In genomic region chr6:152703750-152704149, GRCh38 we compare ENCODE assay signal across 14 cellular contexts. TPM values are rescaled to one million over a fixed set of nuclear protein-coding genes. Genes with fewer than 3 reads are reported as not detected.
"Had no signal": no experiment of that assay in that cellular context is flagged by ENCODE, and none has a peak within 500 bp of the region (broad histone marks: within the 10 kb centered on the region; RNA-seq: fewer than 3 reads in every experiment).

No MANE protein-coding gene starts in this region.

RNA-seq across cellular contexts. Expression of gene MYCT1, which starts 6.1 kb away (rescaled TPM):
- total RNA-seq: activated B cell treated with CpG ODN at 0.5 μM for 24 hours; activated CD4-positive, alpha-beta memory T cell treated with anti-CD3 and anti-CD28 coated beads for 36 hours; activated CD4-positive, alpha-beta memory T cell treated with anti-CD3 and anti-CD28 coated beads, Interleukin-2, amount 10 ng/mL, durations not matched to agents 7 days and 5 days; activated CD4-positive, alpha-beta T cell treated with anti-CD3 and anti-CD28 coated beads for 36 hours; activated CD4-positive, alpha-beta T cell treated with anti-CD3 and anti-CD28 coated beads, Interleukin-2, amount 10 ng/mL, durations not matched to agents 24 days and 14 days; activated CD4-positive, alpha-beta T cell treated with anti-CD3 and anti-CD28 coated beads, Interleukin-2, amount 10 ng/mL, durations not matched to agents 7 days and 5 days; activated CD8-positive, alpha-beta memory T cell treated with anti-CD3 and anti-CD28 coated beads for 36 hours; activated CD8-positive, alpha-beta memory T cell treated with anti-CD3 and anti-CD28 coated beads, Interleukin-2, amount 10 ng/mL, durations not matched to agents 7 days and 5 days; activated CD8-positive, alpha-beta T cell treated with anti-CD3 and anti-CD28 coated beads for 36 hours; activated CD8-positive, alpha-beta T cell treated with anti-CD3 and anti-CD28 coated beads, Interleukin-2, amount 10 ng/mL, durations not matched to agents 7 days and 5 days; T-helper 1 cell treated with Interleukin-12 subunit alpha and Interleukin-12 subunit beta and Interleukin-4 antibody, amounts not matched to agents 30 ng/mL and 1 ng/mL, for 36 hours; T-helper 2 cell treated with Interferon-gamma antibody and Interleukin-4, amounts not matched to agents 100 ng/mL and 5 ng/mL, for 36 hours had no signal

RNA-seq across cellular contexts. Expression of gene VIP, which starts 46.8 kb away (rescaled TPM):
- total RNA-seq: activated B cell treated with CpG ODN at 0.5 μM for 24 hours; activated CD4-positive, alpha-beta memory T cell treated with anti-CD3 and anti-CD28 coated beads for 36 hours; activated CD4-positive, alpha-beta memory T cell treated with anti-CD3 and anti-CD28 coated beads, Interleukin-2, amount 10 ng/mL, durations not matched to agents 7 days and 5 days; activated CD4-positive, alpha-beta T cell treated with anti-CD3 and anti-CD28 coated beads for 36 hours; activated CD4-positive, alpha-beta T cell treated with anti-CD3 and anti-CD28 coated beads, Interleukin-2, amount 10 ng/mL, durations not matched to agents 24 days and 14 days; activated CD4-positive, alpha-beta T cell treated with anti-CD3 and anti-CD28 coated beads, Interleukin-2, amount 10 ng/mL, durations not matched to agents 7 days and 5 days; activated CD8-positive, alpha-beta memory T cell treated with anti-CD3 and anti-CD28 coated beads for 36 hours; activated CD8-positive, alpha-beta memory T cell treated with anti-CD3 and anti-CD28 coated beads, Interleukin-2, amount 10 ng/mL, durations not matched to agents 7 days and 5 days; activated CD8-positive, alpha-beta T cell treated with anti-CD3 and anti-CD28 coated beads for 36 hours; activated CD8-positive, alpha-beta T cell treated with anti-CD3 and anti-CD28 coated beads, Interleukin-2, amount 10 ng/mL, durations not matched to agents 7 days and 5 days; T-cell; T-helper 1 cell treated with Interleukin-12 subunit alpha and Interleukin-12 subunit beta and Interleukin-4 antibody, amounts not matched to agents 30 ng/mL and 1 ng/mL, for 36 hours; T-helper 17 cell; T-helper 2 cell treated with Interferon-gamma antibody and Interleukin-4, amounts not matched to agents 100 ng/mL and 5 ng/mL, for 36 hours had no signal
